ENCODE assay signal across 13 cellular contexts in the genomic region with DNA sequence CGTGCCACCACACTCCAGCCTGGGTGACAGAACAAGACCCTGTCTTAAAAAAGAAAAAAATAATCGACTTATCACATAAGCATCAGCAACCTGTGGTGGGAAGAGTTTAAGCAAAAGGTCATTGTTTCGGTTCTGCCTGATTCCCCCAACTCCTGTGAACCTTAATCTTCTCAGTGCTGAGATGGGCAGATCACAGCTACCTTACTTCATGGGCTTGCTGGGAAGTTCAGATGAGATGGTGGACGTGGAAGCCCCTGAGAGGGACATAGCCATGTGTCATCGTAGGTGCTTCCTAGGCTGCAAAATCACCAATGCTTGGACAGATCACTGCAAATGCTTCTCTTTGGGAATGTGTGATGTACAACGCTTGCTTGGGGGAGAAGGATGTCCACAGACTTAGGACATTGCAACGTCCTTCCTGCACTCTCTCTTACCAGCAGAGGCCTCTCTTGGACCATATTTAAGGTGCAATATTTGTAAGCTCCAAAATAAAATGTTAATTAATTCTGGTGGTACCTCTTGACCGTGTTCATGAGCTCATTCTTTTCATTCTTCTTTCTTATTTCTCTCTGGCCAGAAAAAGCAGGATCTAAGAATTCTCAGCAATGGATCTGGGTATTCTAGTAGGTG. TPM values are rescaled to one million over a fixed set of nuclear protein-coding genes. Genes with fewer than 3 reads are reported as not detected.
DNase-seq lines count a peak whose midpoint lies in the region; ATAC-seq, FAIRE-seq and TF ChIP-seq lines count a peak whose summit lies in the region.
"Had no signal": no experiment of that assay in that cellular context is flagged by ENCODE, and none has a peak within 500 bp of the region (broad histone marks: within the 10 kb centered on the region; RNA-seq: fewer than 3 reads in every experiment).

No MANE protein-coding gene starts in this region.

- peak; percentile 26 for TF ChIP-seq CTCF in Calu3 (IDR thresholded peaks at IDR 0.05; ENCODE audit: unreplicated experiment)
- peak; percentile 62 for TF ChIP-seq CTCF in astrocyte of the spinal cord (IDR thresholded peaks at IDR 0.05; ENCODE audit: low read depth, low read length)
- TF ChIP-seq CTCF in right lobe of liver (IDR thresholded peaks at IDR 0.05): peak; percentile 18 to 54 (median 24)
- no peak for TF ChIP-seq CTCF in GM13976 (IDR thresholded peaks at IDR 0.05; ENCODE audit: borderline replicate concordance, control extremely low read depth, extremely low read depth, insufficient read depth, missing control alignments)

- DNase-seq in Calu3 (no peak), HTR-8/SVneo (ENCODE audit: insufficient read length, low spot score) (peak; percentile 29), astrocyte of the spinal cord (ENCODE audit: low read depth, low spot score) (peak; percentile 37), right lobe of liver (no peak), GM13976 (ENCODE audit: low spot score) (no peak), head of caudate nucleus (no peak)
- DNase-seq: islet precursor cell; NCI-H524 treated with DMSO at 0.1 percent for 48 hours; stimulated activated CD4-positive, alpha-beta T cell treated with anti-CD3 and anti-CD28 coated beads, Interleukin-15, amount 100 ng/mL, for 24 hours had no signal

- H3K27ac ChIP-seq in right lobe of liver: peak overlapping the region in 1 of 3 donors; percentile 27

- no peaks in the 10 kb centered on the region for H3K27me3 ChIP-seq in right lobe of liver

- H3K4me3 ChIP-seq in astrocyte of the spinal cord (ENCODE audit: low read depth, low read length) (no peak overlapping the region), right lobe of liver (no peak overlapping the region)

- peak; percentile 46 for FAIRE-seq in HTR-8/SVneo (lab: Jason Lieb, UNC)
- FAIRE-seq: colon had no signal

- CTCF ChIA-PET in Calu3 (lab: Charles Lee): interaction anchor here (0.7 to 1.1 kb wide), 2 partner anchors 132 to 1166 kb away, joined by 4 to 5 read pairs; no protein-coding TSS in a partner anchor

- peak; percentile 29 to 68 (median 50) for ATAC-seq in right lobe of liver
- ATAC-seq in HG03442 (IDR thresholded peaks at IDR 0.05; ENCODE audit: unreplicated experiment): no peak
- no peak for ATAC-seq in HG03095 (IDR thresholded peaks at IDR 0.05; ENCODE audit: unreplicated experiment)

- no TSS peak for BruUV-seq in Calu3 (replicated peaks; lab: Mats Ljungman, UMichigan)

- 60% methylated on average over 5 of the region's 8 CpGs for WGBS in right lobe of liver (ENCODE audit: insufficient coverage, low coverage, low lambda C conversion rate, missing lambda C conversion rate)

- intact Hi-C loops in Calu3 (cut with micrococcal nuclease; ENCODE audit: unreplicated experiment) (no loop called here), right lobe of liver (cut with DNase I) (no loop called here), head of caudate nucleus (cut with DNase I) (no loop called here)

- no peaks in the 10 kb centered on the region for H3K9me3 ChIP-seq in right lobe of liver

- no peaks in the 10 kb centered on the region for H3K36me3 ChIP-seq in right lobe of liver

- no peak for TF ChIP-seq POLR2A in right lobe of liver (IDR thresholded peaks at IDR 0.05)

- H3K4me1 Mint-ChIP-seq in Calu3 (ENCODE audit: low read depth, unreplicated experiment): no peaks in the 10 kb centered on the region

- H3K9me3 Mint-ChIP-seq in Calu3 (ENCODE audit: low read depth, unreplicated experiment): no peaks in the 10 kb centered on the region

- peaks cover 0 to 18% (median 0%) of the 10 kb centered on the region in 4 donors for H3K4me1 ChIP-seq in right lobe of liver

- no peaks in the 10 kb centered on the region for H3K36me3 Mint-ChIP-seq in Calu3 (ENCODE audit: insufficient read depth, unreplicated experiment)

- no peak overlapping the region for H3K4me3 Mint-ChIP-seq in Calu3 (ENCODE audit: low read depth, unreplicated experiment)

- in situ Hi-C loops in astrocyte of the spinal cord (cut with HindIII; ENCODE audit: low sequenced_read_pairs): no loop called here
- in situ Hi-C loops in GM13976 (cut with MboI; ENCODE audit: low sequenced_read_pairs, unreplicated experiment): no loop called here

- H3K27ac Mint-ChIP-seq in Calu3 (ENCODE audit: unreplicated experiment): no peak overlapping the region

- peaks cover 74% of the 10 kb centered on the region for H3K27me3 Mint-ChIP-seq in Calu3 (ENCODE audit: unreplicated experiment)

RNA-seq across cellular contexts. Expression of a gene that starts 8.6 kb away (rescaled TPM):
- not detected in 2 replicates for total RNA-seq in Calu3 (2022)
- total RNA-seq in right lobe of liver: not detected
- total RNA-seq: activated CD8-positive, alpha-beta memory T cell treated with anti-CD3 and anti-CD28 coated beads for 36 hours had no signal

RNA-seq across cellular contexts. Expression of a gene that starts 28.4 kb away (rescaled TPM):
- total RNA-seq in Calu3 (2022) (3.2 and 3.7 TPM in 2 replicates), right lobe of liver (1 to 10 TPM; 2.3 to 4.6 (median 3.8) TPM)

Comparison
In these comparisons a context has a peak if more than half of its experiments do, and no peak if none do; other contexts are left out.
1. DNase-seq: peak in HTR-8/SVneo (single experiment) and astrocyte of the spinal cord (single experiment); none in Calu3 (single experiment), right lobe of liver (0 of 3), GM13976 (single experiment) and head of caudate nucleus (0 of 42).
2. ATAC-seq: peak in right lobe of liver (4 of 4); none in HG03442 (single experiment) and HG03095 (single experiment).